10 cellular contexts compared by ENCODE assay signal in genomic region chr20:17530153-17530552, GRCh38. TPM values are rescaled to one million over a fixed set of nuclear protein-coding genes. Genes with fewer than 3 reads are reported as not detected.
DNase-seq lines count a peak whose midpoint lies in the region; ATAC-seq and TF ChIP-seq lines count a peak whose summit lies in the region.
"Had no signal": no experiment of that assay in that cellular context is flagged by ENCODE, and none has a peak within 500 bp of the region (broad histone marks: within the 10 kb centered on the region; RNA-seq: fewer than 3 reads in every experiment).

No MANE protein-coding gene starts in this region.

- H3K79me2 ChIP-seq in OCI-LY1 (ENCODE audit: insufficient read depth, low read length), result no peaks in the 10 kb centered on the region

- no peak overlapping the region for H3K9ac ChIP-seq in OCI-LY1 (ENCODE audit: low read length)

- H3K27ac Mint-ChIP-seq in activated CD4-positive, alpha-beta T cell treated with anti-CD3 and anti-CD28 coated beads, Interleukin-2, amount 10 ng/mL, durations not matched to agents 7 days and 5 days, result peak overlapping the region; percentile 60
- peak overlapping the region in 1 of 2 donors; percentile 79 for H3K27ac Mint-ChIP-seq in effector memory CD8-positive, alpha-beta T cell
- peak overlapping the region; percentile 74 for H3K27ac Mint-ChIP-seq in progenitor cell of endocrine pancreas

- H3K4me2 ChIP-seq in OCI-LY1 (ENCODE audit: low read length), result peak overlapping the region; percentile 64; the same call in 1 of the 2 replicates

- H3K36me3 Mint-ChIP-seq in activated CD4-positive, alpha-beta T cell treated with anti-CD3 and anti-CD28 coated beads, Interleukin-2, amount 10 ng/mL, durations not matched to agents 7 days and 5 days (ENCODE audit: low read depth), result no peaks in the 10 kb centered on the region
- no peaks in the 10 kb centered on the region for H3K36me3 Mint-ChIP-seq in effector memory CD8-positive, alpha-beta T cell (ENCODE audit: insufficient read depth)
- peaks cover 2% of the 10 kb centered on the region for H3K36me3 Mint-ChIP-seq in progenitor cell of endocrine pancreas (ENCODE audit: insufficient read depth)

- H2AFZ ChIP-seq in OCI-LY1 (ENCODE audit: low read length), result no peak overlapping the region

- CTCF ChIA-PET in activated CD4-positive, alpha-beta T cell treated with anti-CD3 and anti-CD28 coated beads, Interleukin-2, amount 10 ng/mL, durations not matched to agents 7 days and 5 days (lab: Charles Lee), result interaction anchor here (0.7 to 1.5 kb wide), 4 partner anchors 10 to 352 kb away, joined by 3 read pairs; no protein-coding TSS in a partner anchor

- peaks cover 9% of the 10 kb centered on the region for H3K27me3 ChIP-seq in OCI-LY1 (ENCODE audit: insufficient read depth, low read length)
- H3K27me3 ChIP-seq: pancreas had no signal

- H3K4me3 ChIP-seq in OCI-LY1 (ENCODE audit: low read depth, low read length, poor library complexity, severe bottlenecking), result no peak overlapping the region

- POLR2A ChIA-PET in activated CD4-positive, alpha-beta T cell treated with anti-CD3 and anti-CD28 coated beads, Interleukin-2, amount 10 ng/mL, durations not matched to agents 7 days and 5 days (lab: Charles Lee), result no interaction called here

- peak overlapping the region; percentile 56 for H3K4me3 Mint-ChIP-seq in activated CD4-positive, alpha-beta T cell treated with anti-CD3 and anti-CD28 coated beads, Interleukin-2, amount 10 ng/mL, durations not matched to agents 7 days and 5 days
- peak overlapping the region; percentile 56 to 67 for H3K4me3 Mint-ChIP-seq in effector memory CD8-positive, alpha-beta T cell
- H3K4me3 Mint-ChIP-seq in progenitor cell of endocrine pancreas (ENCODE audit: low read depth), result peak overlapping the region; percentile 72

- H3K36me3 ChIP-seq in OCI-LY1 (ENCODE audit: insufficient read depth, low read length), result no peaks in the 10 kb centered on the region
- H3K36me3 ChIP-seq: pancreas had no signal

- H3K4me1 ChIP-seq in OCI-LY1 (ENCODE audit: insufficient read depth, low read length, severe bottlenecking), result peaks cover 19% of the 10 kb centered on the region

- DNase-seq in activated CD4-positive, alpha-beta T cell treated with anti-CD3 and anti-CD28 coated beads, Interleukin-2, amount 10 ng/mL, durations not matched to agents 7 days and 5 days, result no peak
- DNase-seq in activated CD4-positive, alpha-beta T cell treated with anti-CD3 and anti-CD28 coated beads for 48 hours, result no peak
- no peak for DNase-seq in effector memory CD8-positive, alpha-beta T cell
- DNase-seq in progenitor cell of endocrine pancreas (ENCODE audit: low spot score, unreplicated experiment) (no peak), dedifferentiated amniotic fluid mesenchymal stem cell (ENCODE audit: extremely low spot score) (no peak), DMS79 treated with DMSO at 0.1 percent for 48 hours (lab: John Stamatoyannopoulos, UW) (no peak)
- DNase-seq: cortex of kidney had no signal

- H3K9me3 ChIP-seq in OCI-LY1 (ENCODE audit: low read length), result no peaks in the 10 kb centered on the region
- H3K9me3 ChIP-seq: pancreas had no signal

- no peak for ATAC-seq in effector memory CD8-positive, alpha-beta T cell (replicated peaks)
- ATAC-seq in HG03025 (IDR thresholded peaks at IDR 0.05; ENCODE audit: low FRiP score, unreplicated experiment), result no peak

- peaks cover 31% of the 10 kb centered on the region for H3K4me1 Mint-ChIP-seq in activated CD4-positive, alpha-beta T cell treated with anti-CD3 and anti-CD28 coated beads, Interleukin-2, amount 10 ng/mL, durations not matched to agents 7 days and 5 days
- H3K4me1 Mint-ChIP-seq in effector memory CD8-positive, alpha-beta T cell (ENCODE audit: low read depth in 2 of 2), result peaks cover 7 to 19% of the 10 kb centered on the region in 2 donors
- peaks cover 14% of the 10 kb centered on the region for H3K4me1 Mint-ChIP-seq in progenitor cell of endocrine pancreas (ENCODE audit: low read depth)

- H3K27me3 Mint-ChIP-seq in activated CD4-positive, alpha-beta T cell treated with anti-CD3 and anti-CD28 coated beads, Interleukin-2, amount 10 ng/mL, durations not matched to agents 7 days and 5 days, result peaks cover 14% of the 10 kb centered on the region
- peaks cover 0 to 16% of the 10 kb centered on the region in 2 donors for H3K27me3 Mint-ChIP-seq in effector memory CD8-positive, alpha-beta T cell
- H3K27me3 Mint-ChIP-seq in progenitor cell of endocrine pancreas, result peaks cover 4% of the 10 kb centered on the region

- H4K20me1 ChIP-seq in OCI-LY1 (ENCODE audit: insufficient read depth, low read length), result no peaks in the 10 kb centered on the region

- no peaks in the 10 kb centered on the region for H3K9me2 ChIP-seq in OCI-LY1 (ENCODE audit: low read depth, low read length)

- H3K27ac ChIP-seq in OCI-LY1 (ENCODE audit: low read depth, low read length, poor library complexity, severe bottlenecking), result no peak overlapping the region

- no peaks in the 10 kb centered on the region for H3F3A ChIP-seq in OCI-LY1 (ENCODE audit: insufficient read depth, low read length)

- TF ChIP-seq CTCF in OCI-LY1 (IDR thresholded peaks at IDR 0.05; ENCODE audit: low read length), result no peak
- no peak for TF ChIP-seq CTCF in progenitor cell of endocrine pancreas (IDR thresholded peaks at IDR 0.05; ENCODE audit: unreplicated experiment)

- no peaks in the 10 kb centered on the region for H3K9me3 Mint-ChIP-seq in activated CD4-positive, alpha-beta T cell treated with anti-CD3 and anti-CD28 coated beads, Interleukin-2, amount 10 ng/mL, durations not matched to agents 7 days and 5 days
- H3K9me3 Mint-ChIP-seq in effector memory CD8-positive, alpha-beta T cell, result no peaks in the 10 kb centered on the region
- H3K9me3 Mint-ChIP-seq in progenitor cell of endocrine pancreas (ENCODE audit: low read depth), result no peaks in the 10 kb centered on the region

RNA-seq across cellular contexts. Expression of gene BFSP1, which starts 1.0 kb away (rescaled TPM):
- 1 to 10 TPM; 2.0 to 2.2 TPM for total RNA-seq in activated CD4-positive, alpha-beta T cell treated with anti-CD3 and anti-CD28 coated beads, Interleukin-2, amount 10 ng/mL, durations not matched to agents 7 days and 5 days
- total RNA-seq in progenitor cell of endocrine pancreas, result 4.2 and 4.8 TPM in 2 replicates

RNA-seq across cellular contexts. Expression of gene DSTN, which starts 39.7 kb away (rescaled TPM):
- 10 to 100 TPM; 77.4 to 83.3 TPM for total RNA-seq in activated CD4-positive, alpha-beta T cell treated with anti-CD3 and anti-CD28 coated beads, Interleukin-2, amount 10 ng/mL, durations not matched to agents 7 days and 5 days
- 199 and 201 TPM in 2 replicates for total RNA-seq in progenitor cell of endocrine pancreas
